ENCODE assay signal across 8 cellular contexts in the genomic region with DNA sequence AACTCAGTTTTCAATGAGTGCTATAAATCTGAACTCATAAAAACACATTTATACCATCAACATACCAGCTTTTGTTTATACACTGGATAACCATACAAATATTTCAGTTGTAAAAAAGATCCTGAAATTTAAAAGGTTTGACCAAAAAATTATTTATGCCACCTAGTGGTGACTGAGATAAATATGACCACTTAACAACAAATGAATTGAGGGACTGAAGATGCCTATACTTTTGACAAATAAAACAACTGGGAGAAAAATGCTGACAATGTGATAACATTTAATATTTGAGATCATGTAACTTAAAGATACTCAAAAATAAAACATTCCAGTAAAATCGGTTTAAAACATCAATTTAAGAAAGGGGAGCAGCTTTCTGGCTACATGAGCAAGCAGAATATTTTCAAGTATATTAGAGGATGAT. TPM values are rescaled to one million over a fixed set of nuclear protein-coding genes. Genes with fewer than 3 reads are reported as not detected.
DNase-seq lines count a peak whose midpoint lies in the region; ATAC-seq, FAIRE-seq and TF ChIP-seq lines count a peak whose summit lies in the region.

No MANE protein-coding gene starts in this region.

- peak; percentile 23 for FAIRE-seq in H54 (lab: Jason Lieb, UNC)

- ATAC-seq in thoracic aorta (ENCODE audit: insufficient number of reproducible peaks, low FRiP score, low read depth) (no peak), HG02885 (IDR thresholded peaks at IDR 0.05; ENCODE audit: poor library complexity, unreplicated experiment) (no peak)

- peak; percentile 49 for TF ChIP-seq CTCF in BE2C (IDR thresholded peaks at IDR 0.05; ENCODE audit: low read depth, low read length)
- peak; percentile 53 for TF ChIP-seq CTCF in thoracic aorta (IDR thresholded peaks at IDR 0.05)

- H3K27me3 ChIP-seq in BE2C (no peaks in the 10 kb centered on the region), thoracic aorta (replicated peaks; ENCODE audit: insufficient read depth) (no peaks in the 10 kb centered on the region)

- TF ChIP-seq POLR2A in H54 (IDR thresholded peaks at IDR 0.05; ENCODE audit: low read depth, low read length), result no peak

- H3K36me3 ChIP-seq in BE2C, result peaks cover under 1% of the 10 kb centered on the region
- H3K36me3 ChIP-seq in thoracic aorta, result peaks cover 19% of the 10 kb centered on the region

- no peaks in the 10 kb centered on the region for H3K4me1 ChIP-seq in BE2C
- no peaks in the 10 kb centered on the region for H3K4me1 ChIP-seq in thoracic aorta (ENCODE audit: control insufficient read depth in 1 of 2, low read depth in 2 of 2)

- no peak for DNase-seq in BE2C
- DNase-seq in H54 (ENCODE audit: insufficient read length, low spot score), result no peak
- DNase-seq in SW480 (ENCODE audit: low spot score), result peak; percentile 14
- peak; percentile 30 for DNase-seq in germinal center (ENCODE audit: low spot score)
- DNase-seq in thoracic aorta (ENCODE audit: low spot score), result no peak
- DNase-seq in activated CD8-positive, alpha-beta memory T cell treated with anti-CD3 and anti-CD28 coated beads for 24 hours, result no peak
- DNase-seq in NCI-H2107 treated with DMSO at 0.1 percent for 48 hours (lab: John Stamatoyannopoulos, UW; ENCODE audit: unreplicated experiment), result no peak

- H3K4me3 ChIP-seq in BE2C (ENCODE audit: low read depth, low read length), result no peak overlapping the region
- no peak overlapping the region for H3K4me3 ChIP-seq in thoracic aorta

- H3K9me3 ChIP-seq in BE2C, result no peaks in the 10 kb centered on the region
- H3K9me3 ChIP-seq in thoracic aorta, result no peaks in the 10 kb centered on the region

- H3K27ac ChIP-seq in thoracic aorta, result no peak overlapping the region

RNA-seq across cellular contexts. Expression of a gene that starts 30.4 kb away (rescaled TPM):
- polyA plus RNA-seq in BE2C (2012; ENCODE audit: insufficient read depth, insufficient read length, low read depth), result 39.0 TPM
- 10 to 100 TPM; 37.5 to 52.6 TPM for total RNA-seq in thoracic aorta

RNA-seq across cellular contexts. Expression of a gene that starts 30.5 kb away (rescaled TPM):
- 38.0 TPM for polyA plus RNA-seq in BE2C (2012; ENCODE audit: insufficient read depth, insufficient read length, low read depth)
- total RNA-seq in thoracic aorta, result 10 to 100 TPM; 17.5 to 45.9 TPM

RNA-seq across cellular contexts. Expression of a gene that starts 32.1 kb away (rescaled TPM):
- not detected for polyA plus RNA-seq in BE2C (2012; ENCODE audit: insufficient read depth, insufficient read length, low read depth)
- total RNA-seq in thoracic aorta, result under 1 TPM in 1 of 2 donors, not detected in 1; 0.35 TPM

Comparison
In these comparisons a context has a peak if more than half of its experiments do, and no peak if none do; other contexts are left out.
1. DNase-seq: peak in SW480 (single experiment) and germinal center (single experiment); none in BE2C (single experiment), H54 (single experiment), thoracic aorta (single experiment), activated CD8-positive, alpha-beta memory T cell treated with anti-CD3 and anti-CD28 coated beads for 24 hours (single experiment) and NCI-H2107 treated with DMSO at 0.1 percent for 48 hours (single experiment).